8 cellular contexts compared by ENCODE assay signal in genomic region chr6:106098383-106099234, GRCh38. TPM values are rescaled to one million over a fixed set of nuclear protein-coding genes. Genes with fewer than 3 reads are reported as not detected.
DNase-seq lines count a peak whose midpoint lies in the region; ATAC-seq and TF ChIP-seq lines count a peak whose summit lies in the region.

No MANE protein-coding gene starts in this region.

- H3K27ac Mint-ChIP-seq in CD8-positive, alpha-beta T cell: peak overlapping the region; percentile 92
- peak overlapping the region; percentile 98 for H3K27ac Mint-ChIP-seq in activated naive CD8-positive, alpha-beta T cell
- H3K27ac Mint-ChIP-seq in immature natural killer cell: peak overlapping the region; percentile 97 to 100 (median 99)

- H3K9me3 ChIP-seq in CD8-positive, alpha-beta T cell (ENCODE audit: low read length): no peaks in the 10 kb centered on the region
- H3K9me3 ChIP-seq in HEK293 (ENCODE audit: control insufficient read depth, insufficient read depth, low read depth, low read length): no peaks in the 10 kb centered on the region

- intact Hi-C loops in CD8-positive, alpha-beta T cell (cut with DNase I, micrococcal nuclease): loop anchor here (1.0 to 5.0 kb wide), 8 partner anchors 12 to 424 kb away; partner anchors contain the start of genes ATG5 (in 1 of the 2) and PRDM1 (in 1 of the 2)

- peak; percentile 24 to 82 (median 63) for DNase-seq in CD8-positive, alpha-beta T cell
- DNase-seq in immature natural killer cell (peak; percentile 77 to 85 (median 79)), COR-L47 (lab: John Stamatoyannopoulos, UW) (no peak), midbrain (lab: John Stamatoyannopoulos, UW) (no peak)
- DNase-seq in stimulated activated CD4-positive, alpha-beta T cell treated with anti-CD3 and anti-CD28 coated beads, TNF-alpha, amount 100 ng/mL, for 48 hours (ENCODE audit: low read depth in 3 of 3): peak; percentile 65 to 85 (median 73)

- POLR2A ChIA-PET in CD8-positive, alpha-beta T cell (lab: Charles Lee): interaction anchor here (1.0 to 3.7 kb wide), 11 partner anchors 9 to 126 kb away, joined by 3 to 17 read pairs (median 5); no protein-coding TSS in a partner anchor
- POLR2A ChIA-PET in HEK293 (lab: Yijun Ruan, JAX): no interaction called here

- H3K27ac ChIP-seq in CD8-positive, alpha-beta T cell (ENCODE audit: low read depth, low read length): peak overlapping the region; percentile 43
- peak overlapping the region; percentile 35 for H3K27ac ChIP-seq in HEK293 (ENCODE audit: extremely low read depth, low read depth, low read length)

- H3K9me3 Mint-ChIP-seq in CD8-positive, alpha-beta T cell: no peaks in the 10 kb centered on the region
- H3K9me3 Mint-ChIP-seq in activated naive CD8-positive, alpha-beta T cell (ENCODE audit: low read depth): no peaks in the 10 kb centered on the region
- H3K9me3 Mint-ChIP-seq in immature natural killer cell: no peaks in the 10 kb centered on the region

- no peaks in the 10 kb centered on the region for H3K27me3 ChIP-seq in CD8-positive, alpha-beta T cell (ENCODE audit: insufficient read depth, low read length)

- ATAC-seq in CD8-positive, alpha-beta T cell: peak; percentile 71

- CTCF ChIA-PET in CD8-positive, alpha-beta T cell (lab: Charles Lee): interaction anchor here (0.6 to 2.7 kb wide), 6 partner anchors 9 to 366 kb away, joined by 3 to 16 read pairs (median 3); no protein-coding TSS in a partner anchor
- CTCF ChIA-PET in HEK293 (lab: Yijun Ruan, JAX): interaction anchor here (0.6 to 1.0 kb wide), 4 partner anchors 11 to 219 kb away, joined by 3 to 5 read pairs (median 4); no protein-coding TSS in a partner anchor

- H3K4me1 Mint-ChIP-seq in CD8-positive, alpha-beta T cell (ENCODE audit: low read depth): peaks cover 79% of the 10 kb centered on the region
- peaks cover 90% of the 10 kb centered on the region for H3K4me1 Mint-ChIP-seq in activated naive CD8-positive, alpha-beta T cell (ENCODE audit: low read depth)
- peaks cover 71 to 90% of the 10 kb centered on the region in 2 donors for H3K4me1 Mint-ChIP-seq in immature natural killer cell

- peak; percentile 7; the same call in 1 of the 2 replicates for TF ChIP-seq POLR2A in Raji (IDR thresholded peaks at IDR 0.05; ENCODE audit: insufficient read depth, low read depth, low read length)

- no peaks in the 10 kb centered on the region for H3K36me3 ChIP-seq in CD8-positive, alpha-beta T cell (ENCODE audit: insufficient read depth, low read length)
- peaks cover 0 to 6% of the 10 kb centered on the region in 2 experiments; a peak in 1 of 3 replicates for H3K36me3 ChIP-seq in HEK293 (ENCODE audit: control insufficient read depth in 2 of 2, insufficient read depth in 1 of 2, low read length in 2 of 2)

- H3K4me1 ChIP-seq in CD8-positive, alpha-beta T cell (ENCODE audit: insufficient read depth, low read length): peaks cover 49% of the 10 kb centered on the region
- H3K4me1 ChIP-seq in HEK293 (ENCODE audit: control insufficient read depth, insufficient read depth, low read length): peaks cover 12% of the 10 kb centered on the region

- H3K36me3 Mint-ChIP-seq in CD8-positive, alpha-beta T cell: peaks cover 4% of the 10 kb centered on the region
- peaks cover 3% of the 10 kb centered on the region for H3K36me3 Mint-ChIP-seq in activated naive CD8-positive, alpha-beta T cell
- H3K36me3 Mint-ChIP-seq in immature natural killer cell: peaks cover 28 to 38% (median 32%) of the 10 kb centered on the region in 3 donors

- peak overlapping the region; percentile 90 for H3K4me3 Mint-ChIP-seq in CD8-positive, alpha-beta T cell
- peak overlapping the region; percentile 89 for H3K4me3 Mint-ChIP-seq in activated naive CD8-positive, alpha-beta T cell
- H3K4me3 Mint-ChIP-seq in immature natural killer cell: peak overlapping the region; percentile 94 to 100 (median 97)

- no peak for TF ChIP-seq CTCF in CD8-positive, alpha-beta T cell (IDR thresholded peaks at IDR 0.05)
- no peak for TF ChIP-seq CTCF in HEK293 (tag by site-specific recombination; IDR thresholded peaks at IDR 0.05)

- peak overlapping the region; percentile 49 for H3K4me3 ChIP-seq in CD8-positive, alpha-beta T cell (ENCODE audit: low read depth, low read length)
- no peak overlapping the region for H3K4me3 ChIP-seq in HEK293 (ENCODE audit: low read depth, low read length)

- H3K27me3 Mint-ChIP-seq in CD8-positive, alpha-beta T cell (ENCODE audit: low read depth): peaks cover 8% of the 10 kb centered on the region
- H3K27me3 Mint-ChIP-seq in activated naive CD8-positive, alpha-beta T cell: no peaks in the 10 kb centered on the region
- H3K27me3 Mint-ChIP-seq in immature natural killer cell (ENCODE audit: low read depth in 3 of 3): peaks cover 5 to 16% (median 16%) of the 10 kb centered on the region in 3 donors

TF ChIP-seq in HEK293, 187 proteins besides CTCF, POLR2A, EP300 and RAD21:
- TF ChIP-seq TCF7L2 (IDR thresholded peaks at IDR 0.05; ENCODE audit: borderline replicate concordance, low read depth, low read length) (no peak), ZNF146 (tag by site-specific recombination; IDR thresholded peaks at IDR 0.05) (no peak), ZNF157 (tag by site-specific recombination; IDR thresholded peaks at IDR 0.05) (no peak), ZNF324 (tag by site-specific recombination; IDR thresholded peaks at IDR 0.05) (no peak), PRDM6 (tag by site-specific recombination; IDR thresholded peaks at IDR 0.05) (no peak), TRIM28 (IDR thresholded peaks at IDR 0.05; ENCODE audit: borderline replicate concordance, low read length) (peak; percentile 73; the same call in 1 of the 2 replicates)

RNA-seq across cellular contexts. Expression of gene PRDM1, which starts 12.5 kb away (rescaled TPM):
- 10 to 100 TPM; 35.5 to 38.4 TPM for total RNA-seq in CD8-positive, alpha-beta T cell
- polyA plus RNA-seq in immature natural killer cell: 10 to 100 TPM; 25.3 to 77.0 (median 33.0) TPM

Comparison
In these comparisons a context has a peak if more than half of its experiments do, and no peak if none do; other contexts are left out.
1. DNase-seq: peak in CD8-positive, alpha-beta T cell (7 of 7), immature natural killer cell (3 of 3) and stimulated activated CD4-positive, alpha-beta T cell treated with anti-CD3 and anti-CD28 coated beads, TNF-alpha, amount 100 ng/mL, for 48 hours (3 of 3); none in COR-L47 (single experiment) and midbrain (single experiment).
2. Peak in every context shown above with its lines, with median percentiles within 50 percentile points of each other: H3K27ac Mint-ChIP-seq and H3K4me3 Mint-ChIP-seq.